1 cellular context compared by ENCODE assay signal in genomic region chr22:40637181-40638150, GRCh38.
TF ChIP-seq lines count a peak whose summit lies in the region.

No MANE protein-coding gene starts in this region.

TF ChIP-seq in HepG2, 621 proteins besides CTCF, POLR2A, EP300 and RAD21 (continued from another document and continues in another):
- no peak for TF ChIP-seq FOSL1 (CRISPR knock-in tag; IDR thresholded peaks at IDR 0.05; ENCODE audit: borderline replicate concordance)
- TF ChIP-seq EED (CRISPR knock-in tag; IDR thresholded peaks at IDR 0.05): no peak
- TF ChIP-seq ZSCAN9 (CRISPR knock-in tag; IDR thresholded peaks at IDR 0.05; ENCODE audit: borderline replicate concordance): no peak
- TF ChIP-seq ZBTB40 (IDR thresholded peaks at IDR 0.05): no peak
- TF ChIP-seq ZBTB40 (CRISPR knock-in tag; IDR thresholded peaks at IDR 0.05): no peak
- TF ChIP-seq MAFG (CRISPR knock-in tag; IDR thresholded peaks at IDR 0.05): no peak
- TF ChIP-seq TCF7L2 (IDR thresholded peaks at IDR 0.05; ENCODE audit: low read depth, low read length): no peak
- no peak for TF ChIP-seq PHF20 (CRISPR knock-in tag; IDR thresholded peaks at IDR 0.05)
- TF ChIP-seq GATAD1 (CRISPR knock-in tag; IDR thresholded peaks at IDR 0.05): no peak; the same call in 1 of the 2 replicates
- 0 out of 2 replicates have a peak, but pooled peaks have one; percentile 8 for TF ChIP-seq RXRB (CRISPR knock-in tag; IDR thresholded peaks at IDR 0.05; ENCODE audit: borderline replicate concordance)
- TF ChIP-seq STAT5B (CRISPR knock-in tag; IDR thresholded peaks at IDR 0.05): no peak
- TF ChIP-seq DBP (CRISPR knock-in tag; IDR thresholded peaks at IDR 0.05; ENCODE audit: not compliant biosample characterization): no peak
- TF ChIP-seq LRRFIP1 (CRISPR knock-in tag; conservative IDR thresholded peaks at IDR 0.05): no peak
- no peak for TF ChIP-seq ZNF512 (CRISPR knock-in tag; IDR thresholded peaks at IDR 0.05)
- no peak for TF ChIP-seq FOXA3 (CRISPR knock-in tag; IDR thresholded peaks at IDR 0.05)
- TF ChIP-seq ZNF646 (CRISPR knock-in tag; IDR thresholded peaks at IDR 0.05): peak; percentile 26; the same call in 1 of the 2 replicates
- no peak for TF ChIP-seq CBX1 (IDR thresholded peaks at IDR 0.05; ENCODE audit: low read depth)
- no peak for TF ChIP-seq TBL1XR1 (IDR thresholded peaks at IDR 0.05; ENCODE audit: borderline replicate concordance, low read length, partially characterized antibody)
- no peak for TF ChIP-seq BRCA1 (CRISPR knock-in tag; IDR thresholded peaks at IDR 0.05)
- no peak for TF ChIP-seq ZNF614 (CRISPR knock-in tag; IDR thresholded peaks at IDR 0.05; ENCODE audit: borderline replicate concordance)
- TF ChIP-seq NFIB (CRISPR knock-in tag; IDR thresholded peaks at IDR 0.05; ENCODE audit: borderline replicate concordance): no peak
- TF ChIP-seq RBM22 (optimal IDR thresholded peaks at IDR 0.05; ENCODE audit: low read length): no peak
- TF ChIP-seq MAF1 (CRISPR knock-in tag; IDR thresholded peaks at IDR 0.05; ENCODE audit: borderline replicate concordance): no peak
- TF ChIP-seq IRX3 (CRISPR knock-in tag; IDR thresholded peaks at IDR 0.05; ENCODE audit: borderline replicate concordance, low read depth): no peak
- TF ChIP-seq PLRG1 (conservative IDR thresholded peaks at IDR 0.05): no peak
- TF ChIP-seq CCDC6 (CRISPR knock-in tag; IDR thresholded peaks at IDR 0.05): no peak
- no peak for TF ChIP-seq ZNF761 (CRISPR knock-in tag; conservative IDR thresholded peaks at IDR 0.05)
- TF ChIP-seq ZNF687 (CRISPR knock-in tag; IDR thresholded peaks at IDR 0.05): peak; percentile 2; the same call in 1 of the 2 replicates
- TF ChIP-seq PCBP2 (optimal IDR thresholded peaks at IDR 0.05; ENCODE audit: low read depth, low read length, poor library complexity, severe bottlenecking): no peak
- no peak for TF ChIP-seq RFXANK (CRISPR knock-in tag; IDR thresholded peaks at IDR 0.05)
- TF ChIP-seq HNRNPLL (IDR thresholded peaks at IDR 0.05; ENCODE audit: low read depth, low read length, poor library complexity, severe bottlenecking): no peak
- 0 out of 2 replicates have a peak, but pooled peaks have one; percentile 24 for TF ChIP-seq FOXC1 (CRISPR knock-in tag; IDR thresholded peaks at IDR 0.05; ENCODE audit: borderline replicate concordance)
